ENCODE assay signal across 8 cellular contexts in genomic region chr16:53865492-53865863, GRCh38.
A peak's percentile ranks its signal among the peaks of the same experiment; 100 is the strongest.
DNase-seq lines count a peak whose midpoint lies in the region; ATAC-seq and TF ChIP-seq lines count a peak whose summit lies in the region.

No MANE protein-coding gene starts in this region.

- ATAC-seq in GM21786 (IDR thresholded peaks at IDR 0.05; ENCODE audit: unreplicated experiment) (peak; percentile 74), GM18909 (IDR thresholded peaks at IDR 0.05; ENCODE audit: poor library complexity, unreplicated experiment) (no peak)
- peak; percentile 73 for ATAC-seq in stimulated activated naive CD8-positive, alpha-beta T cell treated with anti-CD3 and anti-CD28 coated beads, Interleukin-15, Interleukin-2, amounts not matched to agents 100 U/mL and 50 U/mL, for 24 hours

- no peak overlapping the region for H3K27ac ChIP-seq in RWPE1

- DNase-seq in Ammon's horn (ENCODE audit: low spot score) (peak; percentile 60), RWPE1 (ENCODE audit: low spot score) (peak; percentile 45), glomerular endothelial cell (ENCODE audit: extremely low read depth, low read depth, low spot score) (peak; percentile 41), NCI-H446 treated with DMSO at 0.1 percent for 48 hours (lab: John Stamatoyannopoulos, UW) (no peak), NCI-H82 (lab: John Stamatoyannopoulos, UW) (no peak)
- DNase-seq in stimulated activated naive CD8-positive, alpha-beta T cell treated with anti-CD3 and anti-CD28 coated beads, Interleukin-15, Interleukin-2, amounts not matched to agents 100 U/mL and 50 U/mL, for 24 hours, result no peak

- no peak for TF ChIP-seq CTCF in RWPE1 (conservative IDR thresholded peaks at IDR 0.05; ENCODE audit: low read depth)

- POLR2A ChIA-PET in RWPE1 (lab: Yijun Ruan, JAX; ENCODE audit: low non-redundant PET), result no interaction called here

- CTCF ChIA-PET in RWPE1 (lab: Yijun Ruan, JAX), result no interaction called here

Comparison
In these comparisons a context has a peak if more than half of its experiments do, and no peak if none do; other contexts are left out.
1. DNase-seq: peak in Ammon's horn (single experiment), RWPE1 (single experiment) and glomerular endothelial cell (single experiment); none in stimulated activated naive CD8-positive, alpha-beta T cell treated with anti-CD3 and anti-CD28 coated beads, Interleukin-15, Interleukin-2, amounts not matched to agents 100 U/mL and 50 U/mL, for 24 hours (single experiment), NCI-H446 treated with DMSO at 0.1 percent for 48 hours (single experiment) and NCI-H82 (single experiment).